In genomic region chr16:29675811-29676643, GRCh38 we compare ENCODE assay signal across 7 cellular contexts. TPM values are rescaled to one million over a fixed set of nuclear protein-coding genes. Genes with fewer than 3 reads are reported as not detected.
A peak's percentile ranks its signal among the peaks of the same experiment; 100 is the strongest.
DNase-seq lines count a peak whose midpoint lies in the region; ATAC-seq, FAIRE-seq and TF ChIP-seq lines count a peak whose summit lies in the region.

No MANE protein-coding gene starts in this region.

- H3K4me1 ChIP-seq in mesendoderm (ENCODE audit: control insufficient read depth, low read depth, low read length), result peaks cover 2% of the 10 kb centered on the region
- peaks cover 0 to 7% of the 10 kb centered on the region in 2 donors for H3K4me1 ChIP-seq in kidney (ENCODE audit: control insufficient read depth in 1 of 2, insufficient read depth in 1 of 2, low read depth in 1 of 2, low read length in 2 of 2)

- DNase-seq in GDM1 (lab: John Stamatoyannopoulos, UW) (peak; percentile 36), M059J (ENCODE audit: low read depth) (peak; percentile 32), mesendoderm (peak; percentile 87), kidney (no peak)
- DNase-seq in stimulated activated CD8-positive, alpha-beta memory T cell treated with anti-CD3 and anti-CD28 coated beads, Interleukin-4, amount 100 ng/mL, for 48 hours, result no peak

- H3K9me3 Mint-ChIP-seq in activated T-helper 17 cell treated with anti-CD3 and anti-CD28 coated beads, Interleukin-2, amount 50 U/mL, for 72 hours, result no peaks in the 10 kb centered on the region

- no peaks in the 10 kb centered on the region for H3K36me3 ChIP-seq in mesendoderm (ENCODE audit: control insufficient read depth, insufficient read depth, low read length)
- no peaks in the 10 kb centered on the region for H3K36me3 ChIP-seq in kidney (ENCODE audit: control insufficient read depth in 1 of 2, insufficient read depth in 2 of 2, low read length in 2 of 2)

- no peaks in the 10 kb centered on the region for H3K27me3 Mint-ChIP-seq in activated T-helper 17 cell treated with anti-CD3 and anti-CD28 coated beads, Interleukin-2, amount 50 U/mL, for 72 hours

- no peak overlapping the region for H2BK5ac ChIP-seq in mesendoderm (ENCODE audit: low read length)

- H4K8ac ChIP-seq in mesendoderm (ENCODE audit: low read depth, low read length), result no peak overlapping the region

- H3K27ac ChIP-seq in mesendoderm (ENCODE audit: low read depth, low read length) (no peak overlapping the region), kidney (ENCODE audit: low read depth in 2 of 2, low read length in 2 of 2) (no peak overlapping the region)

- H3K23ac ChIP-seq in mesendoderm (ENCODE audit: low read length), result no peak overlapping the region

- no peak for TF ChIP-seq CTCF in kidney (IDR thresholded peaks at IDR 0.05; ENCODE audit: borderline replicate concordance, extremely low read depth, insufficient read depth)

- no peaks in the 10 kb centered on the region for H3K9me3 ChIP-seq in kidney (ENCODE audit: control insufficient read depth in 1 of 2, low read length in 2 of 2)

- no peak overlapping the region for H2AK5ac ChIP-seq in mesendoderm (ENCODE audit: low read length)

- FAIRE-seq in kidney (lab: Jason Lieb, UNC), result no peak

- no peak overlapping the region for H4K5ac ChIP-seq in mesendoderm (ENCODE audit: low read length)

- peaks cover 2% of the 10 kb centered on the region for H3K79me1 ChIP-seq in mesendoderm (ENCODE audit: low read length)

- no peak overlapping the region for H2BK15ac ChIP-seq in mesendoderm (replicated peaks; ENCODE audit: low read depth)

- no CpG with 5 or more reads among the region's 3 CpGs for WGBS in mesendoderm (ENCODE audit: extremely low coverage, insufficient coverage, low lambda C conversion rate)

- H3K79me2 ChIP-seq in mesendoderm (ENCODE audit: control insufficient read depth, insufficient read depth, low read length), result peaks cover 8% of the 10 kb centered on the region

- no peak overlapping the region for H3K56ac ChIP-seq in mesendoderm (ENCODE audit: low read length)

- peaks cover 10% of the 10 kb centered on the region for H3K4me1 Mint-ChIP-seq in activated T-helper 17 cell treated with anti-CD3 and anti-CD28 coated beads, Interleukin-2, amount 50 U/mL, for 72 hours

- peaks cover 21% of the 10 kb centered on the region for H3K36me3 Mint-ChIP-seq in activated T-helper 17 cell treated with anti-CD3 and anti-CD28 coated beads, Interleukin-2, amount 50 U/mL, for 72 hours (ENCODE audit: low read depth)

- intact Hi-C loops in kidney (cut with DNase I), result no loop called here

- H3K4me2 ChIP-seq in mesendoderm (ENCODE audit: low read length), result no peak overlapping the region

- peak; percentile 53 for ATAC-seq in activated T-helper 17 cell treated with anti-CD3 and anti-CD28 coated beads, Interleukin-2, amount 50 U/mL, for 72 hours (replicated peaks)
- no peak for ATAC-seq in GM18511 (IDR thresholded peaks at IDR 0.05; ENCODE audit: unreplicated experiment)

- H2BK120ac ChIP-seq in mesendoderm (ENCODE audit: low read depth, low read length), result no peak overlapping the region

- no peak overlapping the region for H3K4ac ChIP-seq in mesendoderm (ENCODE audit: low read depth, low read length)

- H3K4me3 Mint-ChIP-seq in activated T-helper 17 cell treated with anti-CD3 and anti-CD28 coated beads, Interleukin-2, amount 50 U/mL, for 72 hours, result no peak overlapping the region

- peak overlapping the region; percentile 27 for H3K27ac Mint-ChIP-seq in activated T-helper 17 cell treated with anti-CD3 and anti-CD28 coated beads, Interleukin-2, amount 50 U/mL, for 72 hours

- H3K9ac ChIP-seq in mesendoderm (ENCODE audit: low read length) (no peak overlapping the region), kidney (ENCODE audit: low read length in 2 of 2) (no peak overlapping the region)

- no peak overlapping the region for H3K18ac ChIP-seq in mesendoderm (ENCODE audit: low read length)

- H3K4me3 ChIP-seq in mesendoderm (ENCODE audit: low read length), result no peak overlapping the region
- H3K4me3 ChIP-seq in kidney (ENCODE audit: low read length in 2 of 2), result no peak overlapping the region

- no peaks in the 10 kb centered on the region for H3K27me3 ChIP-seq in mesendoderm (ENCODE audit: insufficient read depth, low read length, poor library complexity)

RNA-seq across cellular contexts. Expression of gene QPRT, which starts 3.0 kb away (rescaled TPM):
- 4.0 and 9.0 TPM in 2 replicates for total RNA-seq in M059J (2014; rRNA removed; shearing (Covaris generic))
- total RNA-seq in activated T-helper 17 cell treated with anti-CD3 and anti-CD28 coated beads, Interleukin-2, amount 50 U/mL, for 72 hours, result 1 to 10 TPM; 3.2 to 4.3 TPM
- polyA plus RNA-seq in mesendoderm (2013, experiment 1 of 2), result 85.6 TPM
- polyA plus RNA-seq in mesendoderm (2013, experiment 2 of 2), result 82.1 TPM
- 13.9 TPM for total RNA-seq in kidney
- polyA plus RNA-seq in kidney (ENCODE audit: insufficient read depth, low read depth, low replicate concordance), result 168 TPM

RNA-seq across cellular contexts. Expression of gene SPN, which starts 13.0 kb away (rescaled TPM):
- total RNA-seq in M059J (2014; rRNA removed; shearing (Covaris generic)), result 1.1 and 1.8 TPM in 2 replicates
- total RNA-seq in activated T-helper 17 cell treated with anti-CD3 and anti-CD28 coated beads, Interleukin-2, amount 50 U/mL, for 72 hours, result 100 to 1,000 TPM; 137 to 173 TPM
- polyA plus RNA-seq in mesendoderm (2013, experiment 1 of 2), result 1.1 TPM
- 0.87 TPM for polyA plus RNA-seq in mesendoderm (2013, experiment 2 of 2)
- 8.8 TPM for total RNA-seq in kidney
- 1.0 TPM for polyA plus RNA-seq in kidney (ENCODE audit: insufficient read depth, low read depth, low replicate concordance)

Comparison
In these comparisons a context has a peak if more than half of its experiments do, and no peak if none do; other contexts are left out.
1. DNase-seq: peak in GDM1 (single experiment), M059J (single experiment) and mesendoderm (single experiment); none in kidney (single experiment) and stimulated activated CD8-positive, alpha-beta memory T cell treated with anti-CD3 and anti-CD28 coated beads, Interleukin-4, amount 100 ng/mL, for 48 hours (single experiment).
2. RNA of gene SPN, which starts 13.0 kb away (total RNA-seq): 137 to 173 TPM in activated T-helper 17 cell treated with anti-CD3 and anti-CD28 coated beads, Interleukin-2, amount 50 U/mL, for 72 hours; 8.8 TPM in kidney (single experiment) and 1.1 to 1.8 TPM in M059J; every median in the first group is over 10 times any median in the second.